In the genomic region with DNA sequence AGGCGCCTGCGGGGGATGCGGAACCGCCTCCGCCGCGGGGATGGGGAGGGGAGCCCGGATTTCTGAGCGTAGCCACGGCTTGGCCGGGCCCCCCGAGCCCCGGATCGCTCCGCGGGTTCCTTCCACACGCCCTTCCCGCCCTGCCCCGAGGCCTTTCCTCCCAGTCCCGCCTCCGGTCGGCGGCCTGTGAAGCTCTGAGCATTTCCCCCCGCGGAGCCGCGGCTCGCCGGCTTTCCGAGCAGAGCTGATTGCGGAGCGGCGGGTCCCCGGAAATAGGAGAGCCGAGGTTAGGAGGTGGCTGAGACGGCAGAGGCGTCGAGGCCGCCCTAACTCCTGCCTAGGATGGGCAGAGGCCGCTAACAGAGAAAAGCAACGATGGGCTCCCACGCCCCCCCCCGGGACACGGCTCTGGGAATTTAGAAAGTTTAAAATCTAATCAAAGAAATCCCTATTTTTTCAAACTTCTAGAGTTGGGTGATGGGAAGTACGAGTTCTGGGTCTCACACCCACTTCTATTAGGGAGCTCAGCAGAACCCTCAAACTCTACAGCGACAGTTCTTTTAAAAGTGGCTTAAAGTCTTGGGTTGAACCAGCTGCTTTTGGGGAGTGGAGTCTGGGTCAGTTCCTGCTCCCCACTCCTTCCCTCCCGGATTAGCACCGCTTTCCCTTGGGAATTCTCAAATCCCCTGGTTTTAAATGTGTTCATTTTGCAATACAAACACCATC, we compare ENCODE assay signal across 2 cellular contexts.
A peak's percentile ranks its signal among the peaks of the same experiment; 100 is the strongest.
TF ChIP-seq lines count a peak whose summit lies in the region.

No MANE protein-coding gene starts in this region.

TF ChIP-seq in HCT116, 20 proteins besides CTCF, POLR2A, EP300 and RAD21:
- TF ChIP-seq SIN3A (IDR thresholded peaks at IDR 0.05; ENCODE audit: low read depth) (no peak), TCF7L2 (IDR thresholded peaks at IDR 0.05; ENCODE audit: borderline replicate concordance, extremely low read depth, insufficient read depth, insufficient read length) (peak; percentile 47), SRF (IDR thresholded peaks at IDR 0.05; ENCODE audit: low read depth) (no peak)
TF ChIP-seq in HCT116: peak in this region for 1.

TF ChIP-seq in H1, 55 proteins besides CTCF, POLR2A, EP300 and RAD21:
- TF ChIP-seq CBX8 (IDR thresholded peaks at IDR 0.05; ENCODE audit: borderline replicate concordance, low read depth, low read length) (peak; percentile 48; the same call in 1 of the 2 replicates), TBP (IDR thresholded peaks at IDR 0.05; ENCODE audit: low read depth, low read length) (no peak), RNF2 (IDR thresholded peaks at IDR 0.05; ENCODE audit: borderline replicate concordance, low read depth, low read length, missing control alignments, poor library complexity, severe bottlenecking) (peak; percentile 79), CTBP2 (IDR thresholded peaks at IDR 0.05; ENCODE audit: borderline replicate concordance, insufficient read depth, insufficient read length, low read length) (peak; percentile 34), KDM4A (IDR thresholded peaks at IDR 0.05; ENCODE audit: low read depth, low read length, severe bottlenecking) (peak; percentile 48)
